ENCODE assay signal across 8 cellular contexts in genomic region chr22:29883831-29884139, GRCh38. TPM values are rescaled to one million over a fixed set of nuclear protein-coding genes. Genes with fewer than 3 reads are reported as not detected.
DNase-seq lines count a peak whose midpoint lies in the region; ATAC-seq, FAIRE-seq and TF ChIP-seq lines count a peak whose summit lies in the region.

No MANE protein-coding gene starts in this region.

- H3K27me3 Mint-ChIP-seq in T-helper 17 cell: no peaks in the 10 kb centered on the region

- DNase-seq in T-helper 17 cell: no peak
- peak; percentile 7 for DNase-seq in foreskin melanocyte
- no peak for DNase-seq in smooth muscle cell (lab: John Stamatoyannopoulos, UW; ENCODE audit: unreplicated experiment)
- no peak for DNase-seq in D721Med (ENCODE audit: insufficient read length, low spot score)
- no peak for DNase-seq in NCI-H146 treated with DMSO at 0.1 percent for 48 hours (lab: John Stamatoyannopoulos, UW; ENCODE audit: unreplicated experiment)
- no peak for DNase-seq in medulla oblongata (ENCODE audit: extremely low spot score)

- FAIRE-seq in D721Med (lab: Jason Lieb, UNC): no peak

- peaks cover 52% of the 10 kb centered on the region for H4K20me1 ChIP-seq in smooth muscle cell (ENCODE audit: low read depth)

- peaks cover 14% of the 10 kb centered on the region for H3K4me1 Mint-ChIP-seq in T-helper 17 cell

- no peaks in the 10 kb centered on the region for H3K36me3 ChIP-seq in smooth muscle cell (ENCODE audit: low read depth)

- H3K27ac Mint-ChIP-seq in T-helper 17 cell: peak overlapping the region; percentile 79

- ATAC-seq in GM21737 (IDR thresholded peaks at IDR 0.05; ENCODE audit: unreplicated experiment) (peak; percentile 6), T-helper 17 cell (no peak), GM21717 (IDR thresholded peaks at IDR 0.05; ENCODE audit: unreplicated experiment) (no peak)

- peak overlapping the region; percentile 90 for H3K4me3 Mint-ChIP-seq in T-helper 17 cell

- TF ChIP-seq CTCF in smooth muscle cell (IDR thresholded peaks at IDR 0.05; ENCODE audit: borderline replicate concordance, insufficient read depth, poor library complexity, severe bottlenecking): no peak
- TF ChIP-seq CTCF in D721Med (IDR thresholded peaks at IDR 0.05; ENCODE audit: insufficient read depth, missing control alignments): no peak

- no peaks in the 10 kb centered on the region for H3F3A ChIP-seq in smooth muscle cell (ENCODE audit: low read depth)

- peak overlapping the region; percentile 99 for H3K27ac ChIP-seq in smooth muscle cell (ENCODE audit: low read depth)

- peak overlapping the region; percentile 100 for H3K9ac ChIP-seq in smooth muscle cell (ENCODE audit: low read depth)

- WGBS in smooth muscle cell (ENCODE audit: low lambda C conversion rate): 5% methylated on average over 8 of the region's 8 CpGs

- H3K9me3 ChIP-seq in T-helper 17 cell (ENCODE audit: control insufficient read depth, low read length, poor library complexity, severe bottlenecking): no peaks in the 10 kb centered on the region
- no peaks in the 10 kb centered on the region for H3K9me3 ChIP-seq in smooth muscle cell (replicated peaks; ENCODE audit: low read depth)

- H3K79me2 ChIP-seq in smooth muscle cell (ENCODE audit: low read depth): peaks cover 54% of the 10 kb centered on the region

- H3K27me3 ChIP-seq in smooth muscle cell (ENCODE audit: low read depth): no peaks in the 10 kb centered on the region

- peak overlapping the region; percentile 91 for H3K4me2 ChIP-seq in smooth muscle cell

- peak overlapping the region; percentile 93 for H2AFZ ChIP-seq in smooth muscle cell (ENCODE audit: low read depth)

- H3K36me3 Mint-ChIP-seq in T-helper 17 cell (ENCODE audit: low read depth): no peaks in the 10 kb centered on the region

- peak overlapping the region; percentile 98 for H3K4me3 ChIP-seq in smooth muscle cell

- no peaks in the 10 kb centered on the region for H3K4me1 ChIP-seq in smooth muscle cell (ENCODE audit: low read depth)

RNA-seq across cellular contexts. Expression of gene MTMR3, which starts 0.8 kb away (rescaled TPM):
- total RNA-seq in T-helper 17 cell (10 to 100 TPM; 53.9 to 55.7 TPM), smooth muscle cell (33.0 and 48.9 TPM in 2 replicates)
- 15.8 and 21.0 TPM in 2 replicates for polyA plus RNA-seq in smooth muscle cell

RNA-seq across cellular contexts. Expression of gene ASCC2, which starts 45.7 kb away (rescaled TPM):
- total RNA-seq in T-helper 17 cell (10 to 100 TPM; 65.9 to 79.8 TPM), smooth muscle cell (27.8 and 32.1 TPM in 2 replicates)
- polyA plus RNA-seq in smooth muscle cell: 58.9 and 81.0 TPM in 2 replicates
